Comparison of ENCODE assay signal across 18 cellular contexts in genomic region chr13:49610176-49610575, GRCh38. TPM values are rescaled to one million over a fixed set of nuclear protein-coding genes. Genes with fewer than 3 reads are reported as not detected.
A peak's percentile ranks its signal among the peaks of the same experiment; 100 is the strongest.
DNase-seq lines count a peak whose midpoint lies in the region; ATAC-seq and TF ChIP-seq lines count a peak whose summit lies in the region.
"Had no signal": no experiment of that assay in that cellular context is flagged by ENCODE, and none has a peak within 500 bp of the region (broad histone marks: within the 10 kb centered on the region; RNA-seq: fewer than 3 reads in every experiment).

No MANE protein-coding gene starts in this region.

- no peak overlapping the region for H3K4me3 Mint-ChIP-seq in natural killer cell treated with Interleukin-12 subunit alpha and Interleukin-12 subunit beta and Interleukin-15 and Interleukin-18, amount 100 ng/mL, for 72 hours
- H3K4me3 Mint-ChIP-seq: activated naive CD8-positive, alpha-beta T cell; dendritic cell treated with granulocyte-macrophage colony-stimulating factor and Interleukin-4, amounts not matched to agents 40 ng/mL and 50 ng/mL, for 4 days; naive thymus-derived CD4-positive, alpha-beta T cell had no signal

- H3K9me3 ChIP-seq in WERI-Rb-1 (ENCODE audit: severe bottlenecking), result no peaks in the 10 kb centered on the region
- H3K9me3 ChIP-seq: tibial artery had no signal

- peaks cover 5 to 6% of the 10 kb centered on the region in 2 donors for H3K4me1 Mint-ChIP-seq in natural killer cell treated with Interleukin-12 subunit alpha and Interleukin-12 subunit beta and Interleukin-15 and Interleukin-18, amount 100 ng/mL, for 72 hours (ENCODE audit: low read depth in 2 of 2)

- H3K4me3 ChIP-seq in WERI-Rb-1 (ENCODE audit: low read depth, low read length), result no peak overlapping the region
- H3K4me3 ChIP-seq: lung, tibial artery had no signal

- peak; percentile 27 for DNase-seq in DMS153 treated with DMSO at 0.1 percent for 48 hours (lab: John Stamatoyannopoulos, UW; ENCODE audit: unreplicated experiment)
- peak; percentile 34 for DNase-seq in LHCN-M2 (ENCODE audit: low read depth)
- DNase-seq in NCI-H2227 treated with DMSO at 0.1 percent for 48 hours (lab: John Stamatoyannopoulos, UW), result peak; percentile 12
- DNase-seq in WERI-Rb-1, result peak; percentile 63
- no peak for DNase-seq in natural killer cell treated with Interleukin-12 subunit alpha and Interleukin-12 subunit beta and Interleukin-15 and Interleukin-18, amount 100 ng/mL, for 72 hours (ENCODE audit: low spot score)
- DNase-seq in Ammon's horn (ENCODE audit: low spot score), result no peak
- DNase-seq: activated CD4-positive, alpha-beta T cell treated with anti-CD3 and anti-CD28 coated beads, Interleukin-2, amount 50 U/mL, for 48 hours; activated T-cell treated with anti-CD3 and anti-CD28 coated beads, Interleukin-2, amount 50 U/mL, for 1 hour; brain microvascular endothelial cell; DND-41; naive thymus-derived CD4-positive, alpha-beta T cell; small intestine; tibial artery had no signal

- H3K27ac ChIP-seq in WERI-Rb-1, result no peak overlapping the region
- H3K27ac ChIP-seq: brain microvascular endothelial cell, parathyroid adenoma, tibial artery had no signal

- H3K27me3 Mint-ChIP-seq in natural killer cell treated with Interleukin-12 subunit alpha and Interleukin-12 subunit beta and Interleukin-15 and Interleukin-18, amount 100 ng/mL, for 72 hours, result no peaks in the 10 kb centered on the region
- H3K27me3 Mint-ChIP-seq: activated naive CD8-positive, alpha-beta T cell; dendritic cell treated with granulocyte-macrophage colony-stimulating factor and Interleukin-4, amounts not matched to agents 40 ng/mL and 50 ng/mL, for 4 days had no signal

- ATAC-seq in natural killer cell treated with Interleukin-12 subunit alpha and Interleukin-12 subunit beta and Interleukin-15 and Interleukin-18, amount 100 ng/mL, for 72 hours, result no peak
- ATAC-seq in HG03378 (IDR thresholded peaks at IDR 0.05; ENCODE audit: unreplicated experiment), result no peak
- ATAC-seq: naive thymus-derived CD4-positive, alpha-beta T cell had no signal

- no peaks in the 10 kb centered on the region for H3K36me3 ChIP-seq in WERI-Rb-1
- H3K36me3 ChIP-seq: brain microvascular endothelial cell, tibial artery had no signal

- no peaks in the 10 kb centered on the region for H3K27me3 ChIP-seq in WERI-Rb-1 (ENCODE audit: insufficient read depth, low read depth, severe bottlenecking)
- H3K27me3 ChIP-seq: brain microvascular endothelial cell, tibial artery had no signal

- no peaks in the 10 kb centered on the region for H3K9me3 Mint-ChIP-seq in natural killer cell treated with Interleukin-12 subunit alpha and Interleukin-12 subunit beta and Interleukin-15 and Interleukin-18, amount 100 ng/mL, for 72 hours
- H3K9me3 Mint-ChIP-seq: dendritic cell treated with granulocyte-macrophage colony-stimulating factor and Interleukin-4, amounts not matched to agents 40 ng/mL and 50 ng/mL, for 4 days had no signal

- no peaks in the 10 kb centered on the region for H3K36me3 Mint-ChIP-seq in natural killer cell treated with Interleukin-12 subunit alpha and Interleukin-12 subunit beta and Interleukin-15 and Interleukin-18, amount 100 ng/mL, for 72 hours
- H3K36me3 Mint-ChIP-seq: activated naive CD8-positive, alpha-beta T cell had no signal

- TF ChIP-seq CTCF in WERI-Rb-1 (IDR thresholded peaks at IDR 0.05; ENCODE audit: low read depth, low read length), result no peak

- H3K27ac Mint-ChIP-seq in natural killer cell treated with Interleukin-12 subunit alpha and Interleukin-12 subunit beta and Interleukin-15 and Interleukin-18, amount 100 ng/mL, for 72 hours, result no peak overlapping the region
- H3K27ac Mint-ChIP-seq: activated naive CD8-positive, alpha-beta T cell; dendritic cell treated with granulocyte-macrophage colony-stimulating factor and Interleukin-4, amounts not matched to agents 40 ng/mL and 50 ng/mL, for 4 days; naive thymus-derived CD4-positive, alpha-beta T cell had no signal

RNA-seq across cellular contexts. Expression of gene ARL11, which starts 18.1 kb away (rescaled TPM):
- not detected in 2 replicates for total RNA-seq in LHCN-M2 (2014; rRNA removed)
- not detected for polyA plus RNA-seq in LHCN-M2 (2012)
- under 1 TPM; 0.48 to 0.50 TPM for total RNA-seq in natural killer cell treated with Interleukin-12 subunit alpha and Interleukin-12 subunit beta and Interleukin-15 and Interleukin-18, amount 100 ng/mL, for 72 hours

RNA-seq across cellular contexts. Expression of gene RCBTB1, which starts 24.8 kb away (rescaled TPM):
- total RNA-seq in LHCN-M2 (2014; rRNA removed), result 20.1 and 24.9 TPM in 2 replicates
- 8.3 TPM for polyA plus RNA-seq in LHCN-M2 (2012)
- total RNA-seq in natural killer cell treated with Interleukin-12 subunit alpha and Interleukin-12 subunit beta and Interleukin-15 and Interleukin-18, amount 100 ng/mL, for 72 hours, result 10 to 100 TPM; 13.0 to 21.3 TPM

Comparison
In these comparisons a context has a peak if more than half of its experiments do, and no peak if none do; other contexts are left out.
1. DNase-seq: peak in DMS153 treated with DMSO at 0.1 percent for 48 hours (single experiment), LHCN-M2 (single experiment), NCI-H2227 treated with DMSO at 0.1 percent for 48 hours (single experiment) and WERI-Rb-1 (single experiment); none in natural killer cell treated with Interleukin-12 subunit alpha and Interleukin-12 subunit beta and Interleukin-15 and Interleukin-18, amount 100 ng/mL, for 72 hours (single experiment) and Ammon's horn (single experiment).